ENCODE assay signal across 15 cellular contexts in genomic region chr11:126968915-126969314, GRCh38. TPM values are rescaled to one million over a fixed set of nuclear protein-coding genes. Genes with fewer than 3 reads are reported as not detected.
A peak's percentile ranks its signal among the peaks of the same experiment; 100 is the strongest.
DNase-seq lines count a peak whose midpoint lies in the region; ATAC-seq and TF ChIP-seq lines count a peak whose summit lies in the region.
"Had no signal": no experiment of that assay in that cellular context is flagged by ENCODE, and none has a peak within 500 bp of the region (broad histone marks: within the 10 kb centered on the region; RNA-seq: fewer than 3 reads in every experiment).

No MANE protein-coding gene starts in this region.

- H3K9ac ChIP-seq in endodermal cell (ENCODE audit: extremely low read depth, low read length, poor library complexity, severe bottlenecking): no peak overlapping the region

- H3K4me1 Mint-ChIP-seq in activated CD4-positive, alpha-beta memory T cell treated with anti-CD3 and anti-CD28 coated beads for 36 hours (ENCODE audit: low read depth): no peaks in the 10 kb centered on the region
- no peaks in the 10 kb centered on the region for H3K4me1 Mint-ChIP-seq in activated CD4-positive, alpha-beta memory T cell treated with anti-CD3 and anti-CD28 coated beads, Interleukin-2, amount 10 ng/mL, durations not matched to agents 7 days and 5 days
- H3K4me1 Mint-ChIP-seq in endodermal cell: peaks cover 22% of the 10 kb centered on the region
- no peaks in the 10 kb centered on the region for H3K4me1 Mint-ChIP-seq in naive thymus-derived CD8-positive, alpha-beta T cell
- H3K4me1 Mint-ChIP-seq in CD4-positive, alpha-beta T cell (ENCODE audit: low read depth): no peaks in the 10 kb centered on the region
- H3K4me1 Mint-ChIP-seq: activated naive CD8-positive, alpha-beta T cell treated with anti-CD3 and anti-CD28 coated beads for 36 hours; T-helper 17 cell had no signal

- DNase-seq in activated CD4-positive, alpha-beta memory T cell treated with anti-CD3 and anti-CD28 coated beads for 36 hours: peak; percentile 16
- DNase-seq in activated CD4-positive, alpha-beta memory T cell treated with anti-CD3 and anti-CD28 coated beads, Interleukin-2, amount 10 ng/mL, durations not matched to agents 7 days and 5 days: no peak
- DNase-seq in KBM-7: peak; percentile 7
- peak; percentile 84 for DNase-seq in endodermal cell
- DNase-seq in putamen (ENCODE audit: low spot score): peak; percentile 65
- no peak for DNase-seq in naive thymus-derived CD8-positive, alpha-beta T cell
- no peak for DNase-seq in CD4-positive, alpha-beta T cell
- DNase-seq: activated naive CD8-positive, alpha-beta T cell treated with anti-CD3 and anti-CD28 coated beads for 36 hours; NCI-H2171; OCI-M1; T-helper 17 cell; upper lobe of left lung had no signal

- intact Hi-C loops in activated CD4-positive, alpha-beta memory T cell treated with anti-CD3 and anti-CD28 coated beads for 36 hours (cut with micrococcal nuclease): no loop called here
- intact Hi-C loops in CD4-positive, alpha-beta T cell (cut with DNase I, micrococcal nuclease): no loop called here

- no peaks in the 10 kb centered on the region for H3K36me3 Mint-ChIP-seq in activated CD4-positive, alpha-beta memory T cell treated with anti-CD3 and anti-CD28 coated beads for 36 hours
- H3K36me3 Mint-ChIP-seq in activated CD4-positive, alpha-beta memory T cell treated with anti-CD3 and anti-CD28 coated beads, Interleukin-2, amount 10 ng/mL, durations not matched to agents 7 days and 5 days (ENCODE audit: low read depth): no peaks in the 10 kb centered on the region
- H3K36me3 Mint-ChIP-seq in endodermal cell (ENCODE audit: low read depth): no peaks in the 10 kb centered on the region
- peaks cover 0 to 4% (median 0%) of the 10 kb centered on the region in 3 donors for H3K36me3 Mint-ChIP-seq in naive thymus-derived CD8-positive, alpha-beta T cell
- no peaks in the 10 kb centered on the region for H3K36me3 Mint-ChIP-seq in CD4-positive, alpha-beta T cell (ENCODE audit: low read depth)
- H3K36me3 Mint-ChIP-seq: activated naive CD8-positive, alpha-beta T cell treated with anti-CD3 and anti-CD28 coated beads for 36 hours had no signal

- H3K9me3 Mint-ChIP-seq in activated CD4-positive, alpha-beta memory T cell treated with anti-CD3 and anti-CD28 coated beads for 36 hours: peaks cover 2% of the 10 kb centered on the region
- H3K9me3 Mint-ChIP-seq in activated CD4-positive, alpha-beta memory T cell treated with anti-CD3 and anti-CD28 coated beads, Interleukin-2, amount 10 ng/mL, durations not matched to agents 7 days and 5 days: no peaks in the 10 kb centered on the region
- peaks cover 9% of the 10 kb centered on the region for H3K9me3 Mint-ChIP-seq in endodermal cell
- peaks cover 0 to 3% (median 0%) of the 10 kb centered on the region in 9 donors for H3K9me3 Mint-ChIP-seq in naive thymus-derived CD8-positive, alpha-beta T cell
- no peaks in the 10 kb centered on the region for H3K9me3 Mint-ChIP-seq in CD4-positive, alpha-beta T cell

- H3K4me3 Mint-ChIP-seq in activated CD4-positive, alpha-beta memory T cell treated with anti-CD3 and anti-CD28 coated beads for 36 hours: no peak overlapping the region
- H3K4me3 Mint-ChIP-seq in activated CD4-positive, alpha-beta memory T cell treated with anti-CD3 and anti-CD28 coated beads, Interleukin-2, amount 10 ng/mL, durations not matched to agents 7 days and 5 days: no peak overlapping the region
- H3K4me3 Mint-ChIP-seq in endodermal cell: peak overlapping the region; percentile 23
- no peak overlapping the region for H3K4me3 Mint-ChIP-seq in naive thymus-derived CD8-positive, alpha-beta T cell
- no peak overlapping the region for H3K4me3 Mint-ChIP-seq in CD4-positive, alpha-beta T cell
- H3K4me3 Mint-ChIP-seq: activated naive CD8-positive, alpha-beta T cell treated with anti-CD3 and anti-CD28 coated beads for 36 hours; T-helper 17 cell had no signal

- H3K9me3 ChIP-seq in endodermal cell (ENCODE audit: control insufficient read depth, low read length): no peaks in the 10 kb centered on the region
- H3K9me3 ChIP-seq in CD4-positive, alpha-beta T cell (ENCODE audit: control insufficient read depth, low read length): no peaks in the 10 kb centered on the region
- H3K9me3 ChIP-seq: upper lobe of left lung had no signal

- in situ Hi-C loops in KBM-7 (cut with MboI; ENCODE audit: low pct_unique_long_range_greater_than_20kb, low sequenced_read_pairs): no loop called here

- peaks cover 4% of the 10 kb centered on the region for H3K4me1 ChIP-seq in endodermal cell (ENCODE audit: control insufficient read depth, insufficient read depth, low read length)
- H3K4me1 ChIP-seq: upper lobe of left lung had no signal

- H3K27me3 Mint-ChIP-seq in activated CD4-positive, alpha-beta memory T cell treated with anti-CD3 and anti-CD28 coated beads for 36 hours: peaks cover 14% of the 10 kb centered on the region
- peaks cover 11% of the 10 kb centered on the region for H3K27me3 Mint-ChIP-seq in activated CD4-positive, alpha-beta memory T cell treated with anti-CD3 and anti-CD28 coated beads, Interleukin-2, amount 10 ng/mL, durations not matched to agents 7 days and 5 days
- H3K27me3 Mint-ChIP-seq in endodermal cell (ENCODE audit: insufficient read depth): peaks cover 17% of the 10 kb centered on the region
- H3K27me3 Mint-ChIP-seq in naive thymus-derived CD8-positive, alpha-beta T cell: peaks cover 24 to 48% (median 28%) of the 10 kb centered on the region in 5 donors
- peaks cover 56% of the 10 kb centered on the region for H3K27me3 Mint-ChIP-seq in CD4-positive, alpha-beta T cell

- no peak overlapping the region for H3K4me3 ChIP-seq in endodermal cell (ENCODE audit: low read length)
- H3K4me3 ChIP-seq: smooth muscle cell, upper lobe of left lung had no signal

- H3K27ac Mint-ChIP-seq in activated CD4-positive, alpha-beta memory T cell treated with anti-CD3 and anti-CD28 coated beads for 36 hours: no peak overlapping the region
- H3K27ac Mint-ChIP-seq in activated CD4-positive, alpha-beta memory T cell treated with anti-CD3 and anti-CD28 coated beads, Interleukin-2, amount 10 ng/mL, durations not matched to agents 7 days and 5 days: no peak overlapping the region
- no peak overlapping the region for H3K27ac Mint-ChIP-seq in endodermal cell
- H3K27ac Mint-ChIP-seq in naive thymus-derived CD8-positive, alpha-beta T cell: no peak overlapping the region
- no peak overlapping the region for H3K27ac Mint-ChIP-seq in CD4-positive, alpha-beta T cell
- H3K27ac Mint-ChIP-seq: activated naive CD8-positive, alpha-beta T cell treated with anti-CD3 and anti-CD28 coated beads for 36 hours; T-helper 17 cell had no signal

- no peak for ATAC-seq in naive thymus-derived CD8-positive, alpha-beta T cell
- no peak for ATAC-seq in CD4-positive, alpha-beta T cell (ENCODE audit: poor library complexity)
- no peak for ATAC-seq in HG03571 (IDR thresholded peaks at IDR 0.05; ENCODE audit: unreplicated experiment)
- ATAC-seq: T-helper 17 cell had no signal

- CTCF ChIA-PET in activated CD4-positive, alpha-beta memory T cell treated with anti-CD3 and anti-CD28 coated beads for 36 hours (lab: Charles Lee): no interaction called here
- CTCF ChIA-PET in activated CD4-positive, alpha-beta memory T cell treated with anti-CD3 and anti-CD28 coated beads, Interleukin-2, amount 10 ng/mL, durations not matched to agents 7 days and 5 days (lab: Charles Lee): no interaction called here
- CTCF ChIA-PET in CD4-positive, alpha-beta T cell (lab: Charles Lee): no interaction called here

- no peaks in the 10 kb centered on the region for H3K36me3 ChIP-seq in endodermal cell (ENCODE audit: control insufficient read depth, insufficient read depth, low read length)
- H3K36me3 ChIP-seq: upper lobe of left lung had no signal

- WGBS in endodermal cell (ENCODE audit: insufficient coverage in 1 of 2, insufficient read length in 1 of 2), 2 experiments: 61 to 68% methylated on average over 5 to 14 of the region's 14 CpGs

- H3K27ac ChIP-seq in endodermal cell (ENCODE audit: low read depth, low read length): no peak overlapping the region
- H3K27ac ChIP-seq in CD4-positive, alpha-beta T cell (ENCODE audit: low read depth, low read length): no peak overlapping the region
- H3K27ac ChIP-seq: upper lobe of left lung had no signal

- peaks cover 5% of the 10 kb centered on the region for H3K27me3 ChIP-seq in endodermal cell (ENCODE audit: control insufficient read depth, insufficient read depth, low read length, poor library complexity, severe bottlenecking)
- peaks cover 8% of the 10 kb centered on the region for H3K27me3 ChIP-seq in CD4-positive, alpha-beta T cell (ENCODE audit: control insufficient read depth, insufficient read depth, low read length)
- H3K27me3 ChIP-seq: upper lobe of left lung had no signal

- peak; percentile 71 for TF ChIP-seq CTCF in endodermal cell (conservative IDR thresholded peaks at IDR 0.05)
- TF ChIP-seq CTCF in CD4-positive, alpha-beta T cell (IDR thresholded peaks at IDR 0.05): no peak

- POLR2A ChIA-PET in activated CD4-positive, alpha-beta memory T cell treated with anti-CD3 and anti-CD28 coated beads for 36 hours (lab: Charles Lee): no interaction called here
- POLR2A ChIA-PET in activated CD4-positive, alpha-beta memory T cell treated with anti-CD3 and anti-CD28 coated beads, Interleukin-2, amount 10 ng/mL, durations not matched to agents 7 days and 5 days (lab: Charles Lee): no interaction called here
- POLR2A ChIA-PET in naive thymus-derived CD8-positive, alpha-beta T cell (lab: Charles Lee): no interaction called here
- POLR2A ChIA-PET in CD4-positive, alpha-beta T cell (lab: Charles Lee): interaction anchor here (0.5 kb wide), 1 partner anchor 252 kb away, joined by 3 read pairs; no protein-coding TSS in a partner anchor

RNA-seq across cellular contexts. Expression of gene KIRREL3, which starts 31.7 kb away (rescaled TPM):
- total RNA-seq in activated CD4-positive, alpha-beta memory T cell treated with anti-CD3 and anti-CD28 coated beads for 36 hours: not detected
- not detected for total RNA-seq in activated CD4-positive, alpha-beta memory T cell treated with anti-CD3 and anti-CD28 coated beads, Interleukin-2, amount 10 ng/mL, durations not matched to agents 7 days and 5 days
- total RNA-seq in endodermal cell: 1 to 10 TPM; 1.1 to 1.4 TPM
- 2.8 TPM for polyA plus RNA-seq in endodermal cell (2013, experiment 1 of 2)
- polyA plus RNA-seq in endodermal cell (2013, experiment 2 of 2): 4.0 TPM
- total RNA-seq in naive thymus-derived CD8-positive, alpha-beta T cell: not detected
- polyA plus RNA-seq in naive thymus-derived CD8-positive, alpha-beta T cell: not detected
- total RNA-seq in CD4-positive, alpha-beta T cell: not detected
- total RNA-seq: activated CD8-positive, alpha-beta memory T cell treated with anti-CD3 and anti-CD28 coated beads for 36 hours; activated naive CD8-positive, alpha-beta T cell treated with anti-CD3 and anti-CD28 coated beads for 36 hours; smooth muscle cell; T-helper 17 cell had no signal

Comparison
In these comparisons a context has a peak if more than half of its experiments do, and no peak if none do; other contexts are left out.
1. DNase-seq: peak in activated CD4-positive, alpha-beta memory T cell treated with anti-CD3 and anti-CD28 coated beads for 36 hours (single experiment), KBM-7 (single experiment), endodermal cell (single experiment) and putamen (single experiment); none in activated CD4-positive, alpha-beta memory T cell treated with anti-CD3 and anti-CD28 coated beads, Interleukin-2, amount 10 ng/mL, durations not matched to agents 7 days and 5 days (single experiment), naive thymus-derived CD8-positive, alpha-beta T cell (0 of 10) and CD4-positive, alpha-beta T cell (0 of 10).